Comparison of ENCODE assay signal across 8 cellular contexts in the genomic region with DNA sequence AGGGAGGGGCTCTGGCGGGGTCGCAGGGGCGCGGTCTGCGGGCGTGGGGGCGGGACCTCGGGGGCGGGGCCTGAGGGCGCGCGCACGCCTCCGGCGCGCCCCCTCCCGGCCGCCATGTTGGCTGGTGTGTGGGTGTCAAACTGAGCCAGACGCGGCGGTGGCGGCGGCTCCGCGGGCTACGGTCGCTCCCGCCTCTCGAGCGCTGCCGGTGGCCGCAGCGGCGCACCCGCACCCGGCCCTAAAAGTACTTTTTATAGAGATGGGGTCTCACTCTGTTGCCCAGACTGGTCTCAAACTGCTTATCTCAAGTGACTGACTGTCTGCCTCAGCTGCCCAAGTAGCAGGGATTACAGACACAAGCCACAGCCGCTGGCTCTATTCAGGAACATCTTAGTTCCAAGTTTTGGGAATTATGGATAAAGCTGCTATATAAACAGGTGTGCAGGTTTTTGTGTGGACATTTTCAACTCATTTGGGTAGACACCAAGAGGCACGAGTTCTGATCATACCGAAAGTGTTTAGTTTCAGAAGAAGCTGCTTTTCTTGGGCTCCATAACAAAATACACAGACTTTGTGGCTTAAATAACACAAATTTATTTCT. TPM values are rescaled to one million over a fixed set of nuclear protein-coding genes. Genes with fewer than 3 reads are reported as not detected.
DNase-seq lines count a peak whose midpoint lies in the region; ATAC-seq and TF ChIP-seq lines count a peak whose summit lies in the region.
"Not testable (repeated sequence)": the region's sequence is repeated elsewhere in the genome, so short reads cannot be mapped to it uniquely, and the experiment has no call there.

No MANE protein-coding gene starts in this region.

- H3K4me3 ChIP-seq in Loucy (ENCODE audit: low read length, poor library complexity, severe bottlenecking): peak overlapping the region; percentile 66
- peak overlapping the region; percentile 30 for H3K4me3 ChIP-seq in colonic mucosa
- peak overlapping the region; percentile 58 to 66 (median 59) for H3K4me3 ChIP-seq in gastrocnemius medialis
- peak overlapping the region; percentile 28 to 42 for H3K4me3 ChIP-seq in uterus

- H3K79me2 ChIP-seq in Loucy (ENCODE audit: insufficient read depth, low read length): not testable (repeated sequence)

- CTCF ChIA-PET in activated CD4-positive, alpha-beta memory T cell treated with anti-CD3 and anti-CD28 coated beads, Interleukin-2, amount 10 ng/mL, durations not matched to agents 7 days and 5 days (lab: Charles Lee): not testable (repeated sequence)

- not testable (repeated sequence) for H3K27me3 ChIP-seq in Loucy (ENCODE audit: insufficient read depth, low read length, poor library complexity, severe bottlenecking); colonic mucosa; gastrocnemius medialis; uterus

- not testable (repeated sequence) for TF ChIP-seq CTCF in Loucy (conservative IDR thresholded peaks at IDR 0.05; ENCODE audit: low read length)
- TF ChIP-seq CTCF in colonic mucosa (IDR thresholded peaks at IDR 0.05): peak; percentile 20
- TF ChIP-seq CTCF in gastrocnemius medialis (IDR thresholded peaks at IDR 0.05 in 4 of 5, conservative IDR thresholded peaks at IDR 0.05 in 1 of 5): peak in 4 of 5 experiments; percentile 16 to 76 (median 56)
- TF ChIP-seq CTCF in uterus (IDR thresholded peaks at IDR 0.05): peak in 3 of 4 experiments; percentile 43 to 51 (median 49)

- H3K4me2 ChIP-seq in Loucy (ENCODE audit: low read depth, low read length, poor library complexity, severe bottlenecking): peak overlapping the region; percentile 64

- DNase-seq in activated CD4-positive, alpha-beta memory T cell treated with anti-CD3 and anti-CD28 coated beads, Interleukin-2, amount 10 ng/mL, durations not matched to agents 7 days and 5 days: peak; percentile 62
- DNase-seq in colonic mucosa (peak; percentile 70), left colon (peak; percentile 55 to 66), gastrocnemius medialis (peak; percentile 48 to 50), uterus (peak; percentile 64 to 85)

- in situ Hi-C loops in gastrocnemius medialis (cut with MboI; ENCODE audit: low sequenced_read_pairs in 4 of 4): not testable (repeated sequence)

- peak overlapping the region; percentile 90 for H3K27ac Mint-ChIP-seq in activated CD4-positive, alpha-beta memory T cell treated with anti-CD3 and anti-CD28 coated beads, Interleukin-2, amount 10 ng/mL, durations not matched to agents 7 days and 5 days

- ATAC-seq in GM18511 (IDR thresholded peaks at IDR 0.05; ENCODE audit: unreplicated experiment): peak; percentile 78
- peak; percentile 79 for ATAC-seq in HG02623 (IDR thresholded peaks at IDR 0.05; ENCODE audit: unreplicated experiment)
- peak; percentile 89 for ATAC-seq in left colon
- ATAC-seq in gastrocnemius medialis: peak; percentile 86 to 95

- TF ChIP-seq POLR2A in gastrocnemius medialis (IDR thresholded peaks at IDR 0.05) (peak; percentile 81 to 91), uterus (IDR thresholded peaks at IDR 0.05) (peak; percentile 82 to 86)

- H3K9me3 ChIP-seq in Loucy (ENCODE audit: insufficient read depth, low read depth, low read length); colonic mucosa; gastrocnemius medialis; uterus: not testable (repeated sequence)

- H3K27ac ChIP-seq in colonic mucosa (peak overlapping the region; percentile 57), gastrocnemius medialis (peak overlapping the region; percentile 86 to 90 (median 90)), uterus (peak overlapping the region; percentile 83 to 87)

- not testable (repeated sequence) for H3K36me3 ChIP-seq in Loucy (ENCODE audit: insufficient read depth, low read length); colonic mucosa; gastrocnemius medialis; uterus

- H3K9me2 ChIP-seq in Loucy (replicated peaks; ENCODE audit: low read depth, low read length): not testable (repeated sequence)

- H3K4me1 ChIP-seq in Loucy (ENCODE audit: insufficient read depth, low read length, poor library complexity, severe bottlenecking); colonic mucosa; gastrocnemius medialis; uterus: not testable (repeated sequence)

- not testable (repeated sequence) for H3K9me3 Mint-ChIP-seq in activated CD4-positive, alpha-beta memory T cell treated with anti-CD3 and anti-CD28 coated beads, Interleukin-2, amount 10 ng/mL, durations not matched to agents 7 days and 5 days

- H3K9ac ChIP-seq in Loucy (ENCODE audit: low read depth, low read length, poor library complexity, severe bottlenecking): peak overlapping the region; percentile 64
- not testable (repeated sequence) for H3K9ac ChIP-seq in colonic mucosa (ENCODE audit: low read depth in 2 of 2, low read length in 2 of 2)

- intact Hi-C loops in colonic mucosa (cut with DNase I); left colon (cut with DNase I, micrococcal nuclease); gastrocnemius medialis (cut with DNase I; ENCODE audit: low total_unique reads); uterus (cut with DNase I; ENCODE audit: low total_unique reads): not testable (repeated sequence)

- H2AFZ ChIP-seq in Loucy (ENCODE audit: low read length): not testable (repeated sequence)

- not testable (repeated sequence) for H3K4me1 Mint-ChIP-seq in activated CD4-positive, alpha-beta memory T cell treated with anti-CD3 and anti-CD28 coated beads, Interleukin-2, amount 10 ng/mL, durations not matched to agents 7 days and 5 days

- H3K4me3 Mint-ChIP-seq in activated CD4-positive, alpha-beta memory T cell treated with anti-CD3 and anti-CD28 coated beads, Interleukin-2, amount 10 ng/mL, durations not matched to agents 7 days and 5 days: peak overlapping the region; percentile 67

- H3K27me3 Mint-ChIP-seq in activated CD4-positive, alpha-beta memory T cell treated with anti-CD3 and anti-CD28 coated beads, Interleukin-2, amount 10 ng/mL, durations not matched to agents 7 days and 5 days: not testable (repeated sequence)

- POLR2A ChIA-PET in activated CD4-positive, alpha-beta memory T cell treated with anti-CD3 and anti-CD28 coated beads, Interleukin-2, amount 10 ng/mL, durations not matched to agents 7 days and 5 days (lab: Charles Lee): not testable (repeated sequence)

- not testable (repeated sequence) for H3F3A ChIP-seq in Loucy (ENCODE audit: low read depth)

- H4K20me1 ChIP-seq in Loucy (ENCODE audit: insufficient read depth, low read length, poor library complexity, severe bottlenecking): not testable (repeated sequence)

- H3K36me3 Mint-ChIP-seq in activated CD4-positive, alpha-beta memory T cell treated with anti-CD3 and anti-CD28 coated beads, Interleukin-2, amount 10 ng/mL, durations not matched to agents 7 days and 5 days (ENCODE audit: low read depth): not testable (repeated sequence)

RNA-seq across cellular contexts. Expression of gene GRAPL, which starts 16.2 kb away (rescaled TPM):
- 10 to 100 TPM in 1 of 2 experiments, 1 to 10 TPM in 1; 9.2 to 10.1 TPM for total RNA-seq in activated CD4-positive, alpha-beta memory T cell treated with anti-CD3 and anti-CD28 coated beads, Interleukin-2, amount 10 ng/mL, durations not matched to agents 7 days and 5 days
- 1 to 10 TPM in 1 of 2 donors, under 1 TPM in 1; 0.35 to 1.1 TPM for total RNA-seq in colonic mucosa
- total RNA-seq in left colon: 1 to 10 TPM; 1.4 to 1.8 TPM
- total RNA-seq in gastrocnemius medialis: 1 to 10 TPM in 1 of 4 donors, not detected in 3; 1.2 TPM
- total RNA-seq in uterus: 1 to 10 TPM in 2 of 4 donors, not detected in 2; 8.5 to 9.5 TPM

Comparison
In these comparisons a context has a peak if more than half of its experiments do, and no peak if none do; other contexts are left out.
1. Peak in every context shown above with its lines: DNase-seq, ATAC-seq, H3K4me3 ChIP-seq and H3K27ac ChIP-seq.